ENCODE assay signal across 28 cellular contexts in genomic region chr1:51224255-51224654, GRCh38.
"Had no signal": no experiment of that assay in that cellular context is flagged by ENCODE, and none has a peak within 500 bp of the region (broad histone marks: within the 10 kb centered on the region; RNA-seq: fewer than 3 reads in every experiment).

No MANE protein-coding gene starts in this region.

- H3K4me3 ChIP-seq: neural progenitor cell, ovary, psoas muscle, skin epidermis, smooth muscle cell, spleen, suprapubic skin, testis, tibial artery, transverse colon, upper lobe of right lung, uterus had no signal

- H3K27me3 ChIP-seq: neural progenitor cell, ovary, spleen, suprapubic skin, testis, tibial artery, transverse colon, upper lobe of right lung, uterus had no signal

- H2AFZ ChIP-seq: neural progenitor cell, parathyroid adenoma had no signal

- H3K27ac ChIP-seq: neural progenitor cell, ovary, parathyroid adenoma, psoas muscle, skin epidermis, spleen, suprapubic skin, testis, tibial artery, transverse colon, upper lobe of right lung, uterus had no signal

- DNase-seq: natural killer cell; occipital lobe; ovary; posterior cingulate gyrus; psoas muscle; right cardiac atrium; spleen; stimulated activated CD4-positive, alpha-beta T cell treated with anti-CD3 and anti-CD28 coated beads, Interleukin-12 subunit alpha, Interleukin-12 subunit beta, amount 100 ng/mL, for 4 hours; stimulated activated CD4-positive, alpha-beta T cell treated with anti-CD3 and anti-CD28 coated beads, Interleukin-1b, Interleukin-23, amount 100 ng/mL, for 48 hours; stimulated activated CD4-positive, alpha-beta T cell treated with anti-CD3 and anti-CD28 coated beads, Interleukin-4, amount 100 ng/mL, for 1 hour; stimulated activated CD4-positive, alpha-beta T cell treated with anti-CD3 and anti-CD28 coated beads, Interleukin-4, amount 100 ng/mL, for 4 hours; stimulated activated CD8-positive, alpha-beta memory T cell treated with anti-CD3 and anti-CD28 coated beads, Interleukin-4, amount 100 ng/mL, for 48 hours; stimulated activated naive CD4-positive, alpha-beta T cell; stimulated activated naive CD8-positive, alpha-beta T cell treated with anti-CD3 and anti-CD28 coated beads, Interleukin-15, amount 100 ng/mL, for 72 hours; stimulated activated naive CD8-positive, alpha-beta T cell treated with anti-CD3 and anti-CD28 coated beads, Interleukin-15, Interleukin-2, amounts not matched to agents 100 U/mL and 50 U/mL, for 24 hours; substantia nigra; testis; tibial artery; transverse colon; upper lobe of right lung; uterus had no signal

- H3K4me1 ChIP-seq: neural progenitor cell, parathyroid adenoma, psoas muscle, spleen, suprapubic skin, testis, tibial artery, transverse colon, upper lobe of right lung, uterus had no signal

- H3K79me2 ChIP-seq: parathyroid adenoma had no signal

- H3K9ac ChIP-seq: neural progenitor cell, parathyroid adenoma had no signal

- H3K36me3 ChIP-seq: neural progenitor cell, ovary, spleen, suprapubic skin, tibial artery, transverse colon, upper lobe of right lung, uterus had no signal

- H3K9me3 ChIP-seq: ovary, psoas muscle, spleen, suprapubic skin, testis, tibial artery, transverse colon, upper lobe of right lung, uterus had no signal

- H3K4me2 ChIP-seq: neural progenitor cell, smooth muscle cell had no signal

- ATAC-seq: natural killer cell; psoas muscle; right cardiac atrium; sciatic nerve; stimulated activated memory B cell treated with anti-CD40 and anti-IgM and Interleukin-4, amounts not matched to agents 10 μg/mL and 1 μg/mL and 100 μg/mL, for 72 hours; stimulated activated naive CD8-positive, alpha-beta T cell treated with anti-CD3 and anti-CD28 coated beads, Interleukin-15, amount 100 ng/mL, for 72 hours; stimulated activated naive CD8-positive, alpha-beta T cell treated with anti-CD3 and anti-CD28 coated beads, Interleukin-15, Interleukin-2, amounts not matched to agents 100 U/mL and 50 U/mL, for 24 hours; upper lobe of right lung had no signal
